ENCODE assay signal across 8 cellular contexts in the genomic region with DNA sequence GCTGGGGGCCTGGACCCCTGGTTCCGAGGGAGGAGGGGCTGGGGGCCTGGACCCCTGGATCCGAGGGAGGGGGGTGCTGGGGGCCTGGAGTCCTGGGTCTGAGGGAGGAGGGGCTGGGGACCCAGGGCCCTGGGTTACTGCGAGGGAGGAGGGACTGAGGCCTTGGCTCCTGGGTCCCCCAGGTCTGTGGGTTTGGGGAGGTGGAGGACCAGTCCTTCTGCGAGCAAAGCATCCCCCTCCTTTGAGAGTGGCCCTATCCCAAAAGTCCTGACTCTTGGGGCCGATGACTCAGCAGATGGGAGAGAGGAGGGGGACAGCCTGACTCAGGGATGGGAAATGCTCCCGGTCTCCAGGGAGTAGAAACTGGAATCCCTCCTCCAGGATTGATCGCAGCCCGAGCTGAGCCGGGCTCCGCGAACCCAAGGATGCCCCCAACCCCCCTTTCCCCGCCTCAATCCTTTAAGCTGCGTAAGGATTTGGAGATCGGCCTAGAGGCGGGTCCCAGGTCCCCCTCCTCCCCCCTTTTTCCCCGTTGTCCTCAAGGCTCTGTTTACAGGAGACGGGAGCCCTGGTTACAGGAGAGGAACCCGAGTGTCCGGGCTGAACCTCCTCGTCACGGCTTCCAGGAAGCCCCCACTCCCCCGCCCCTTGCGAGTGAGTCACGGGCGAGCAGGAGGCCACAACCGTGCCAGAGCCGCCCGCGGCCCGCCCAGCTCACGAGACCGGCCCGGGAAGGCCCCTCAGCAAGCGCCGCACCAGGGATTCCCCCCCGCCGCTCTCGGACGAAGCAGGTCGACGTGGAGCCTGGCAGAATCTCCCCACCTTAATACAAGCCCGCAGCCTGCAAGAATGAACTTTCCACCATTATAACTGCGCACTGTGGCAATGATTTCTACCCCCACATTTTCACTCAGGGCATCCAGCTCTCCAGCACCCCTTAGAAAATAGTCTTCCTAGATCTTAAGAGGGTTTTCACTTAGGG. TPM values are rescaled to one million over a fixed set of nuclear protein-coding genes. Genes with fewer than 3 reads are reported as not detected.
DNase-seq lines count a peak whose midpoint lies in the region; ATAC-seq and TF ChIP-seq lines count a peak whose summit lies in the region.

No MANE protein-coding gene starts in this region.

- POLR2A ChIA-PET in CD8-positive, alpha-beta T cell (lab: Charles Lee), result interaction anchor here (0.5 to 4.7 kb wide), 7 partner anchors 8 to 525 kb away, joined by 3 to 52 read pairs (median 3); partner anchors contain the start of genes MED29, PAF1, PLEKHG2 and RINL

- peaks cover 56% of the 10 kb centered on the region for H3K4me1 Mint-ChIP-seq in CD8-positive, alpha-beta T cell (ENCODE audit: low read depth)
- peaks cover 58% of the 10 kb centered on the region for H3K4me1 Mint-ChIP-seq in activated CD4-positive, alpha-beta T cell treated with anti-CD3 and anti-CD28 coated beads, Interleukin-2, amount 10 ng/mL, durations not matched to agents 24 days and 14 days

- no peaks in the 10 kb centered on the region for H3K27me3 ChIP-seq in CD8-positive, alpha-beta T cell (ENCODE audit: insufficient read depth, low read length)
- H3K27me3 ChIP-seq in left lung, result no peaks in the 10 kb centered on the region

- peaks cover 66% of the 10 kb centered on the region for H3K4me1 ChIP-seq in CD8-positive, alpha-beta T cell (ENCODE audit: insufficient read depth, low read length)
- peaks cover 19 to 73% of the 10 kb centered on the region in 2 donors for H3K4me1 ChIP-seq in left lung

- intact Hi-C loops in CD8-positive, alpha-beta T cell (cut with DNase I, micrococcal nuclease), result loop anchor here (5.0 to 10.0 kb wide), 3 partner anchors 1201 to 1924 kb away; partner anchors contain the start of genes LTBP4 (in 2 of the 2) and HNRNPUL1 (in 1 of the 2)
- intact Hi-C loops in activated CD4-positive, alpha-beta T cell treated with anti-CD3 and anti-CD28 coated beads, Interleukin-2, amount 10 ng/mL, durations not matched to agents 24 days and 14 days (cut with micrococcal nuclease), result no loop called here
- intact Hi-C loops in left lung (cut with DNase I), result no loop called here

- H3K27ac ChIP-seq in CD8-positive, alpha-beta T cell (ENCODE audit: low read depth, low read length), result peak overlapping the region; percentile 88
- peak overlapping the region; percentile 96 for H3K27ac ChIP-seq in cingulate gyrus (ENCODE audit: low read depth, low read length)
- peak overlapping the region; percentile 96 to 100 for H3K27ac ChIP-seq in left lung

- peak; percentile 22 for ATAC-seq in CD8-positive, alpha-beta T cell
- peak; percentile 49 for ATAC-seq in left lung

- no peaks in the 10 kb centered on the region for H3K9me3 Mint-ChIP-seq in CD8-positive, alpha-beta T cell
- no peaks in the 10 kb centered on the region for H3K9me3 Mint-ChIP-seq in activated CD4-positive, alpha-beta T cell treated with anti-CD3 and anti-CD28 coated beads, Interleukin-2, amount 10 ng/mL, durations not matched to agents 24 days and 14 days

- TF ChIP-seq CTCF in CD8-positive, alpha-beta T cell (IDR thresholded peaks at IDR 0.05), result no peak
- TF ChIP-seq CTCF in left lung (IDR thresholded peaks at IDR 0.05), result no peak

- DNase-seq in CD8-positive, alpha-beta T cell, result peak; percentile 91 to 98 (median 94)
- DNase-seq in H4 (ENCODE audit: low spot score) (peak; percentile 98), NCI-H226 (peak; percentile 97), left lung (peak; percentile 99 to 100), NCI-H2196 treated with DMSO at 0.1 percent for 48 hours (lab: John Stamatoyannopoulos, UW; ENCODE audit: unreplicated experiment) (no peak)
- DNase-seq in activated CD4-positive, alpha-beta T cell treated with anti-CD3 and anti-CD28 coated beads, Interleukin-2, amount 10 ng/mL, durations not matched to agents 24 days and 14 days, result peak; percentile 98
- peak; percentile 95 for DNase-seq in stimulated activated CD4-positive, alpha-beta T cell treated with anti-CD3 and anti-CD28 coated beads, Interleukin-1b, Interleukin-23, amount 100 ng/mL, for 48 hours

- peak overlapping the region; percentile 83 for H3K4me3 Mint-ChIP-seq in CD8-positive, alpha-beta T cell
- H3K4me3 Mint-ChIP-seq in activated CD4-positive, alpha-beta T cell treated with anti-CD3 and anti-CD28 coated beads, Interleukin-2, amount 10 ng/mL, durations not matched to agents 24 days and 14 days, result peak overlapping the region; percentile 87

- no peaks in the 10 kb centered on the region for H3K27me3 Mint-ChIP-seq in CD8-positive, alpha-beta T cell (ENCODE audit: low read depth)
- no peaks in the 10 kb centered on the region for H3K27me3 Mint-ChIP-seq in activated CD4-positive, alpha-beta T cell treated with anti-CD3 and anti-CD28 coated beads, Interleukin-2, amount 10 ng/mL, durations not matched to agents 24 days and 14 days

- peaks cover 25% of the 10 kb centered on the region for H3K36me3 Mint-ChIP-seq in CD8-positive, alpha-beta T cell
- H3K36me3 Mint-ChIP-seq in activated CD4-positive, alpha-beta T cell treated with anti-CD3 and anti-CD28 coated beads, Interleukin-2, amount 10 ng/mL, durations not matched to agents 24 days and 14 days (ENCODE audit: low read depth), result peaks cover 25% of the 10 kb centered on the region

- CTCF ChIA-PET in CD8-positive, alpha-beta T cell (lab: Charles Lee), result interaction anchor here (0.9 to 8.5 kb wide), 2 partner anchors 8 to 281 kb away, joined by 3 to 156 read pairs; partner anchors contain the start of gene PLEKHG2

- no peaks in the 10 kb centered on the region for H3K9me3 ChIP-seq in CD8-positive, alpha-beta T cell (ENCODE audit: low read length)
- H3K9me3 ChIP-seq in left lung, result no peaks in the 10 kb centered on the region

- peak overlapping the region; percentile 98 for H3K27ac Mint-ChIP-seq in CD8-positive, alpha-beta T cell
- peak overlapping the region; percentile 91 for H3K27ac Mint-ChIP-seq in activated CD4-positive, alpha-beta T cell treated with anti-CD3 and anti-CD28 coated beads, Interleukin-2, amount 10 ng/mL, durations not matched to agents 24 days and 14 days

- H3K4me3 ChIP-seq in CD8-positive, alpha-beta T cell (ENCODE audit: low read depth, low read length), result peak overlapping the region; percentile 57
- peak overlapping the region; percentile 29 to 47 for H3K4me3 ChIP-seq in left lung

- peaks cover 14% of the 10 kb centered on the region for H3K36me3 ChIP-seq in CD8-positive, alpha-beta T cell (ENCODE audit: insufficient read depth, low read length)
- H3K36me3 ChIP-seq in left lung, result peaks cover 9 to 16% of the 10 kb centered on the region in 2 donors

RNA-seq across cellular contexts. Expression of gene ZFP36, which starts 3.0 kb away (rescaled TPM):
- total RNA-seq in CD8-positive, alpha-beta T cell, result 1,000 to 10,000 TPM; 1,672 to 1,779 TPM
- total RNA-seq in H4 (2014; rRNA removed; shearing (Covaris generic)), result 4.0 and 5.7 TPM in 2 replicates
- total RNA-seq in activated CD4-positive, alpha-beta T cell treated with anti-CD3 and anti-CD28 coated beads, Interleukin-2, amount 10 ng/mL, durations not matched to agents 24 days and 14 days, result 35.7 and 39.9 TPM in 2 replicates
- 100 to 1,000 TPM; 165 to 172 TPM for total RNA-seq in left lung

RNA-seq across cellular contexts. Expression of gene PLEKHG2, which starts 8.8 kb away (rescaled TPM):
- total RNA-seq in CD8-positive, alpha-beta T cell, result 10 to 100 TPM; 54.8 to 69.0 TPM
- 5.3 and 7.1 TPM in 2 replicates for total RNA-seq in H4 (2014; rRNA removed; shearing (Covaris generic))
- total RNA-seq in activated CD4-positive, alpha-beta T cell treated with anti-CD3 and anti-CD28 coated beads, Interleukin-2, amount 10 ng/mL, durations not matched to agents 24 days and 14 days, result 42.0 and 46.1 TPM in 2 replicates
- 10 to 100 TPM; 39.5 to 50.8 TPM for total RNA-seq in left lung

RNA-seq across cellular contexts. Expression of gene MED29, which starts 12.4 kb away (rescaled TPM):
- 10 to 100 TPM; 45.9 to 55.1 TPM for total RNA-seq in CD8-positive, alpha-beta T cell
- 26.7 and 58.5 TPM in 2 replicates for total RNA-seq in H4 (2014; rRNA removed; shearing (Covaris generic))
- total RNA-seq in activated CD4-positive, alpha-beta T cell treated with anti-CD3 and anti-CD28 coated beads, Interleukin-2, amount 10 ng/mL, durations not matched to agents 24 days and 14 days, result 36.0 and 38.7 TPM in 2 replicates
- total RNA-seq in left lung, result 10 to 100 TPM; 29.7 to 32.7 TPM

RNA-seq across cellular contexts. Expression of gene PAF1, which starts 12.7 kb away (rescaled TPM):
- total RNA-seq in CD8-positive, alpha-beta T cell, result 100 to 1,000 TPM; 109 to 117 TPM
- 40.8 and 62.0 TPM in 2 replicates for total RNA-seq in H4 (2014; rRNA removed; shearing (Covaris generic))
- total RNA-seq in activated CD4-positive, alpha-beta T cell treated with anti-CD3 and anti-CD28 coated beads, Interleukin-2, amount 10 ng/mL, durations not matched to agents 24 days and 14 days, result 47.1 and 50.6 TPM in 2 replicates
- total RNA-seq in left lung, result 10 to 100 TPM; 31.0 to 36.1 TPM

RNA-seq across cellular contexts. Expression of gene RPS16, which starts 32.1 kb away (rescaled TPM):
- 1,000 to 10,000 TPM; 4,439 to 4,447 TPM for total RNA-seq in CD8-positive, alpha-beta T cell
- total RNA-seq in H4 (2014; rRNA removed; shearing (Covaris generic)), result 8.0 and 83.0 TPM in 2 replicates
- 2,597 and 2,671 TPM in 2 replicates for total RNA-seq in activated CD4-positive, alpha-beta T cell treated with anti-CD3 and anti-CD28 coated beads, Interleukin-2, amount 10 ng/mL, durations not matched to agents 24 days and 14 days
- total RNA-seq in left lung, result 1,000 to 10,000 TPM; 1,507 to 1,549 TPM

Comparison
In these comparisons a context has a peak if more than half of its experiments do, and no peak if none do; other contexts are left out.
1. RNA of gene ZFP36, which starts 3.0 kb away (total RNA-seq): 1,672 to 1,779 TPM in CD8-positive, alpha-beta T cell; 165 to 172 TPM in left lung, 35.7 to 39.9 TPM in activated CD4-positive, alpha-beta T cell treated with anti-CD3 and anti-CD28 coated beads, Interleukin-2, amount 10 ng/mL, durations not matched to agents 24 days and 14 days and 4.0 to 5.7 TPM in H4; every median in the first group is over 4 times any median in the second.
2. intact Hi-C loops: an anchor here in CD8-positive, alpha-beta T cell (5.0 to 10.0 kb wide); none called in activated CD4-positive, alpha-beta T cell treated with anti-CD3 and anti-CD28 coated beads, Interleukin-2, amount 10 ng/mL, durations not matched to agents 24 days and 14 days and left lung.
3. Peak in every context shown above with its lines, with median percentiles within 50 percentile points of each other: H3K27ac ChIP-seq.